In genomic region chr7:47186316-47186715, GRCh38 we compare ENCODE assay signal across 1 cellular context.
TF ChIP-seq lines count a peak whose summit lies in the region.

No MANE protein-coding gene starts in this region.

TF ChIP-seq in GM23338, 12 proteins besides CTCF, POLR2A, EP300 and RAD21 (continued from another document):
- TF ChIP-seq, protein P1, sequence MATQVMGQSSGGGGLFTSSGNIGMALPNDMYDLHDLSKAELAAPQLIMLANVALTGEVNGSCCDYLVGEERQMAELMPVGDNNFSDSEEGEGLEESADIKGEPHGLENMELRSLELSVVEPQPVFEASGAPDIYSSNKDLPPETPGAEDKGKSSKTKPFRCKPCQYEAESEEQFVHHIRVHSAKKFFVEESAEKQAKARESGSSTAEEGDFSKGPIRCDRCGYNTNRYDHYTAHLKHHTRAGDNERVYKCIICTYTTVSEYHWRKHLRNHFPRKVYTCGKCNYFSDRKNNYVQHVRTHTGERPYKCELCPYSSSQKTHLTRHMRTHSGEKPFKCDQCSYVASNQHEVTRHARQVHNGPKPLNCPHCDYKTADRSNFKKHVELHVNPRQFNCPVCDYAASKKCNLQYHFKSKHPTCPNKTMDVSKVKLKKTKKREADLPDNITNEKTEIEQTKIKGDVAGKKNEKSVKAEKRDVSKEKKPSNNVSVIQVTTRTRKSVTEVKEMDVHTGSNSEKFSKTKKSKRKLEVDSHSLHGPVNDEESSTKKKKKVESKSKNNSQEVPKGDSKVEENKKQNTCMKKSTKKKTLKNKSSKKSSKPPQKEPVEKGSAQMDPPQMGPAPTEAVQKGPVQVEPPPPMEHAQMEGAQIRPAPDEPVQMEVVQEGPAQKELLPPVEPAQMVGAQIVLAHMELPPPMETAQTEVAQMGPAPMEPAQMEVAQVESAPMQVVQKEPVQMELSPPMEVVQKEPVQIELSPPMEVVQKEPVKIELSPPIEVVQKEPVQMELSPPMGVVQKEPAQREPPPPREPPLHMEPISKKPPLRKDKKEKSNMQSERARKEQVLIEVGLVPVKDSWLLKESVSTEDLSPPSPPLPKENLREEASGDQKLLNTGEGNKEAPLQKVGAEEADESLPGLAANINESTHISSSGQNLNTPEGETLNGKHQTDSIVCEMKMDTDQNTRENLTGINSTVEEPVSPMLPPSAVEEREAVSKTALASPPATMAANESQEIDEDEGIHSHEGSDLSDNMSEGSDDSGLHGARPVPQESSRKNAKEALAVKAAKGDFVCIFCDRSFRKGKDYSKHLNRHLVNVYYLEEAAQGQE (IDR thresholded peaks at IDR 0.05; ENCODE audit: unreplicated experiment), result no peak
- TF ChIP-seq ZNF114 (CRISPR knock-in tag; IDR thresholded peaks at IDR 0.05) (no peak), NANOG (IDR thresholded peaks at IDR 0.05; ENCODE audit: borderline replicate concordance) (no peak), POLR2AphosphoS5 (IDR thresholded peaks at IDR 0.05; ENCODE audit: low read depth) (no peak), CREB1 (CRISPR knock-in tag; IDR thresholded peaks at IDR 0.05; ENCODE audit: low read depth) (no peak), EZH2phosphoT487 (IDR thresholded peaks at IDR 0.05; ENCODE audit: unreplicated experiment) (no peak)
